17 cellular contexts compared by ENCODE assay signal in genomic region chr6:130928158-130928917, GRCh38.
DNase-seq lines count a peak whose midpoint lies in the region; ATAC-seq and TF ChIP-seq lines count a peak whose summit lies in the region.
"Had no signal": no experiment of that assay in that cellular context is flagged by ENCODE, and none has a peak within 500 bp of the region (broad histone marks: within the 10 kb centered on the region; RNA-seq: fewer than 3 reads in every experiment).

No MANE protein-coding gene starts in this region.

- POLR2A ChIA-PET in Panc1 (lab: Charles Lee) (no interaction called here), WTC11 (lab: Charles Lee) (no interaction called here)

- CTCF ChIA-PET in Panc1 (lab: Charles Lee), result no interaction called here
- CTCF ChIA-PET in WTC11 (lab: Charles Lee), result no interaction called here

- no peak for ATAC-seq in Panc1
- ATAC-seq in psoas muscle, result peak in 2 of 4 donors; percentile 25 to 31
- ATAC-seq in WTC11, result no peak
- no peak for ATAC-seq in GM21528 (IDR thresholded peaks at IDR 0.05; ENCODE audit: low FRiP score, unreplicated experiment)
- no peak for ATAC-seq in HG02798 (IDR thresholded peaks at IDR 0.05; ENCODE audit: poor library complexity, unreplicated experiment)

- no peak overlapping the region for H3K4me3 Mint-ChIP-seq in WTC11
- H3K4me3 Mint-ChIP-seq: activated B cell treated with CpG ODN at 0.5 μM for 24 hours; activated naive CD4-positive, alpha-beta T cell treated with anti-CD3 and anti-CD28 coated beads for 36 hours had no signal

- H3K27ac ChIP-seq in Panc1 (ENCODE audit: low read length), result peak overlapping the region; percentile 94
- H3K27ac ChIP-seq in psoas muscle, result peak overlapping the region; percentile 75
- H3K27ac ChIP-seq: cardiac muscle cell, hepatocyte, testis had no signal

- TF ChIP-seq CTCF in Panc1 (IDR thresholded peaks at IDR 0.05) (no peak), fibroblast of the aortic adventitia (IDR thresholded peaks at IDR 0.05; ENCODE audit: insufficient read depth, low read length) (no peak), psoas muscle (IDR thresholded peaks at IDR 0.05) (no peak), WTC11 (IDR thresholded peaks at IDR 0.05) (no peak)

- peaks cover 12% of the 10 kb centered on the region for H3K9me3 Mint-ChIP-seq in WTC11

- intact Hi-C loops in Panc1 (cut with micrococcal nuclease; ENCODE audit: unreplicated experiment), result no loop called here
- intact Hi-C loops in psoas muscle (cut with DNase I), result no loop called here

- no peak overlapping the region for H3K4me3 ChIP-seq in Panc1 (ENCODE audit: low read depth in 2 of 2, low read length in 2 of 2)
- peak overlapping the region; percentile 7 for H3K4me3 ChIP-seq in fibroblast of the aortic adventitia (ENCODE audit: low read depth, low read length)
- H3K4me3 ChIP-seq in psoas muscle, result peak overlapping the region; percentile 12
- H3K4me3 ChIP-seq: cardiac muscle cell, hepatocyte, testis had no signal

- no TSS peak for BruUV-seq in Panc1 (replicated peaks; lab: Mats Ljungman, UMichigan)

- H3K9me3 ChIP-seq in Panc1 (ENCODE audit: control insufficient read depth, insufficient read depth, low read depth, low read length) (no peaks in the 10 kb centered on the region), psoas muscle (no peaks in the 10 kb centered on the region)
- H3K9me3 ChIP-seq: testis had no signal

- no peaks in the 10 kb centered on the region for H3K27me3 Mint-ChIP-seq in WTC11 (ENCODE audit: low read depth)
- H3K27me3 Mint-ChIP-seq: activated B cell treated with CpG ODN at 0.5 μM for 24 hours had no signal

- no peak overlapping the region for H3K27ac Mint-ChIP-seq in WTC11
- H3K27ac Mint-ChIP-seq: activated B cell treated with CpG ODN at 0.5 μM for 24 hours; activated naive CD4-positive, alpha-beta T cell treated with anti-CD3 and anti-CD28 coated beads for 36 hours had no signal

- H3K4me1 Mint-ChIP-seq in WTC11, result peaks cover 13% of the 10 kb centered on the region
- H3K4me1 Mint-ChIP-seq: activated B cell treated with CpG ODN at 0.5 μM for 24 hours had no signal

- H3K36me3 ChIP-seq in Panc1 (ENCODE audit: control insufficient read depth, insufficient read depth, low read length), result no peaks in the 10 kb centered on the region
- no peaks in the 10 kb centered on the region for H3K36me3 ChIP-seq in psoas muscle (ENCODE audit: insufficient read depth in 1 of 2, low read depth in 1 of 2)
- H3K36me3 ChIP-seq: cardiac muscle cell had no signal

- H3K4me1 ChIP-seq in Panc1 (ENCODE audit: control insufficient read depth, insufficient read depth, low read length) (peaks cover 42% of the 10 kb centered on the region), psoas muscle (peaks cover 23% of the 10 kb centered on the region)

- 57 to 90% (median 61%) methylated on average over 6 of the region's 6 CpGs for WGBS in psoas muscle, 3 donors

- in situ Hi-C loops in Panc1 (cut with HindIII; ENCODE audit: low pct_unique_long_range_greater_than_20kb, low sequenced_read_pairs), result no loop called here

- H3K36me3 Mint-ChIP-seq in WTC11, result peaks cover 5% of the 10 kb centered on the region; the same call in 1 of the 2 replicates

- DNase-seq in GDM1 (lab: John Stamatoyannopoulos, UW), result peak; percentile 32
- no peak for DNase-seq in Panc1 (ENCODE audit: low read depth, low spot score)
- DNase-seq in fibroblast of the aortic adventitia (ENCODE audit: low read depth), result peak; percentile 31
- no peak for DNase-seq in psoas muscle
- no peak for DNase-seq in WTC11 (ENCODE audit: low spot score)
- DNase-seq in hippocampal formation (lab: John Stamatoyannopoulos, UW), result no peak
- DNase-seq: activated B cell treated with CpG ODN at 0.5 μM for 24 hours; activated naive CD4-positive, alpha-beta T cell treated with anti-CD3 and anti-CD28 coated beads for 36 hours; H7; NCI-H1930; NCI-H774; SHP77; testis had no signal

- H3K27me3 ChIP-seq in Panc1 (ENCODE audit: control insufficient read depth, insufficient read depth, low read length) (no peaks in the 10 kb centered on the region), psoas muscle (ENCODE audit: insufficient read depth in 3 of 3, low read length in 2 of 3) (no peaks in the 10 kb centered on the region)
- H3K27me3 ChIP-seq: cardiac muscle cell, hepatocyte, testis had no signal

TF ChIP-seq in WTC11, 78 proteins besides CTCF, POLR2A, EP300 and RAD21:
- no peak for TF ChIP-seq EMX1 (CRISPR knock-in tag; IDR thresholded peaks at IDR 0.05)
- TF ChIP-seq OVOL2 (CRISPR knock-in tag; IDR thresholded peaks at IDR 0.05; ENCODE audit: borderline replicate concordance), result no peak
- no peak for TF ChIP-seq JAZF1 (CRISPR knock-in tag; IDR thresholded peaks at IDR 0.05)
- TF ChIP-seq ZSCAN18 (CRISPR knock-in tag; IDR thresholded peaks at IDR 0.05), result no peak
- TF ChIP-seq ERG (CRISPR knock-in tag; IDR thresholded peaks at IDR 0.05), result no peak
- no peak for TF ChIP-seq CDX4 (CRISPR knock-in tag; IDR thresholded peaks at IDR 0.05; ENCODE audit: borderline replicate concordance)
- TF ChIP-seq ZNF317 (CRISPR knock-in tag; IDR thresholded peaks at IDR 0.05; ENCODE audit: borderline replicate concordance, low read depth), result no peak

Comparison
In these comparisons a context has a peak if more than half of its experiments do, and no peak if none do; other contexts are left out.
1. DNase-seq: peak in GDM1 (single experiment) and fibroblast of the aortic adventitia (single experiment); none in Panc1 (single experiment), psoas muscle (0 of 2), WTC11 (single experiment) and hippocampal formation (0 of 2).
2. H3K4me3 ChIP-seq: peak in fibroblast of the aortic adventitia (single experiment) and psoas muscle (single experiment); none in Panc1 (0 of 2).